In the genomic region with DNA sequence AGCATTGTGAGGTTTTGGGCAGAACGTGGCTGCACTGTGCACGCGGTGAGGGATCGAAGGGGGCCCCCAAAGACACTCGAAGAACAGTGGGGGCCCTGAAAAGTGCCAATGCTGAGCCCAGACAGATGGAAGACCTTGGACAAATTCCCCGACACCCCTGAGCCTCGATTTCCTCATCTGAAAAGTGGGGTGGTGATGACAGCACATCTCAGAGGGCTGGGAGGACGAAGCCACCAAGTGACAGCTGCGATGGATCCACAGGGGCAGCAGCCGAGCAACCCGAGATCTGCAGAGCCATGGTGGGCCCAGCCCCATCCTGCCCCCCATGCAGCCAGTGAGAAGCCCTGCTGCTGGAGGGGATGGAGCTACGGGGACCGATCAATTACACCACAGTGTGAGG, we compare ENCODE assay signal across 17 cellular contexts.
DNase-seq lines count a peak whose midpoint lies in the region; ATAC-seq and TF ChIP-seq lines count a peak whose summit lies in the region.
"Had no signal": no experiment of that assay in that cellular context is flagged by ENCODE, and none has a peak within 500 bp of the region (broad histone marks: within the 10 kb centered on the region; RNA-seq: fewer than 3 reads in every experiment).

No MANE protein-coding gene starts in this region.

- no peak overlapping the region for H3K27ac Mint-ChIP-seq in natural killer cell
- no peak overlapping the region for H3K27ac Mint-ChIP-seq in natural killer cell treated with Interleukin-12 subunit alpha and Interleukin-12 subunit beta and Interleukin-15 and Interleukin-18, amount 100 ng/mL, for 72 hours
- H3K27ac Mint-ChIP-seq in activated CD4-positive, alpha-beta T cell treated with anti-CD3 and anti-CD28 coated beads, Interleukin-2, amount 10 ng/mL, durations not matched to agents 24 days and 14 days, result no peak overlapping the region
- H3K27ac Mint-ChIP-seq: stimulated activated naive B cell treated with anti-CD40 and anti-IgM and Interleukin-4, amounts not matched to agents 10 μg/mL and 1 μg/mL and 100 μg/mL, for 72 hours had no signal

- intact Hi-C loops in natural killer cell (cut with micrococcal nuclease), result no loop called here
- intact Hi-C loops in posterior vena cava (cut with DNase I), result no loop called here
- intact Hi-C loops in activated CD4-positive, alpha-beta T cell treated with anti-CD3 and anti-CD28 coated beads, Interleukin-2, amount 10 ng/mL, durations not matched to agents 24 days and 14 days (cut with micrococcal nuclease), result no loop called here

- no peaks in the 10 kb centered on the region for H3K4me1 Mint-ChIP-seq in natural killer cell
- no peaks in the 10 kb centered on the region for H3K4me1 Mint-ChIP-seq in natural killer cell treated with Interleukin-12 subunit alpha and Interleukin-12 subunit beta and Interleukin-15 and Interleukin-18, amount 100 ng/mL, for 72 hours (ENCODE audit: low read depth in 2 of 2)
- peaks cover 3% of the 10 kb centered on the region for H3K4me1 Mint-ChIP-seq in activated CD4-positive, alpha-beta T cell treated with anti-CD3 and anti-CD28 coated beads, Interleukin-2, amount 10 ng/mL, durations not matched to agents 24 days and 14 days
- H3K4me1 Mint-ChIP-seq: stimulated activated naive B cell treated with anti-CD40 and anti-IgM and Interleukin-4, amounts not matched to agents 10 μg/mL and 1 μg/mL and 100 μg/mL, for 72 hours had no signal

- no peak overlapping the region for H3K4me3 Mint-ChIP-seq in natural killer cell
- no peak overlapping the region for H3K4me3 Mint-ChIP-seq in natural killer cell treated with Interleukin-12 subunit alpha and Interleukin-12 subunit beta and Interleukin-15 and Interleukin-18, amount 100 ng/mL, for 72 hours
- H3K4me3 Mint-ChIP-seq in activated CD4-positive, alpha-beta T cell treated with anti-CD3 and anti-CD28 coated beads, Interleukin-2, amount 10 ng/mL, durations not matched to agents 24 days and 14 days, result no peak overlapping the region
- H3K4me3 Mint-ChIP-seq: stimulated activated naive B cell treated with anti-CD40 and anti-IgM and Interleukin-4, amounts not matched to agents 10 μg/mL and 1 μg/mL and 100 μg/mL, for 72 hours had no signal

- ATAC-seq in natural killer cell, result no peak
- ATAC-seq in natural killer cell treated with Interleukin-12 subunit alpha and Interleukin-12 subunit beta and Interleukin-15 and Interleukin-18, amount 100 ng/mL, for 72 hours, result no peak
- ATAC-seq: gastrocnemius medialis; stimulated activated naive B cell treated with anti-CD40 and anti-IgM and Interleukin-4, amounts not matched to agents 10 μg/mL and 1 μg/mL and 100 μg/mL, for 72 hours had no signal

- peak; percentile 4 for DNase-seq in natural killer cell
- no peak for DNase-seq in natural killer cell treated with Interleukin-12 subunit alpha and Interleukin-12 subunit beta and Interleukin-15 and Interleukin-18, amount 100 ng/mL, for 72 hours (ENCODE audit: low spot score)
- peak; percentile 20 for DNase-seq in left kidney (ENCODE audit: low read depth, low spot score)
- DNase-seq in posterior vena cava (ENCODE audit: low spot score), result peak; percentile 58
- DNase-seq in activated CD4-positive, alpha-beta T cell treated with anti-CD3 and anti-CD28 coated beads, Interleukin-2, amount 10 ng/mL, durations not matched to agents 24 days and 14 days, result no peak
- DNase-seq in midbrain (lab: John Stamatoyannopoulos, UW), result no peak
- no peak for DNase-seq in kidney glomerular epithelial cell (lab: John Stamatoyannopoulos, UW)
- DNase-seq: activated gamma-delta T cell; amniotic stem cell; colonic mucosa; IMR-90; NCI-H1092; NCI-H187 treated with DMSO at 0.1 percent for 48 hours; NCI-H526 treated with DMSO at 0.1 percent for 48 hours; stimulated activated CD4-positive, alpha-beta T cell treated with anti-CD3 and anti-CD28 coated beads, Interleukin-4, amount 100 ng/mL, for 1 hour; stimulated activated naive B cell treated with anti-CD40 and anti-IgM and Interleukin-4, amounts not matched to agents 10 μg/mL and 1 μg/mL and 100 μg/mL, for 72 hours had no signal

- no peaks in the 10 kb centered on the region for H3K36me3 Mint-ChIP-seq in natural killer cell
- no peaks in the 10 kb centered on the region for H3K36me3 Mint-ChIP-seq in natural killer cell treated with Interleukin-12 subunit alpha and Interleukin-12 subunit beta and Interleukin-15 and Interleukin-18, amount 100 ng/mL, for 72 hours
- no peaks in the 10 kb centered on the region for H3K36me3 Mint-ChIP-seq in activated CD4-positive, alpha-beta T cell treated with anti-CD3 and anti-CD28 coated beads, Interleukin-2, amount 10 ng/mL, durations not matched to agents 24 days and 14 days (ENCODE audit: low read depth)

- peaks cover 6 to 7% of the 10 kb centered on the region in 2 donors for H3K27me3 Mint-ChIP-seq in natural killer cell (ENCODE audit: low read depth in 2 of 2)
- H3K27me3 Mint-ChIP-seq in natural killer cell treated with Interleukin-12 subunit alpha and Interleukin-12 subunit beta and Interleukin-15 and Interleukin-18, amount 100 ng/mL, for 72 hours, result peaks cover 0 to 2% of the 10 kb centered on the region in 2 donors
- peaks cover 4% of the 10 kb centered on the region for H3K27me3 Mint-ChIP-seq in activated CD4-positive, alpha-beta T cell treated with anti-CD3 and anti-CD28 coated beads, Interleukin-2, amount 10 ng/mL, durations not matched to agents 24 days and 14 days

- H3K9me3 Mint-ChIP-seq in natural killer cell, result no peaks in the 10 kb centered on the region
- no peaks in the 10 kb centered on the region for H3K9me3 Mint-ChIP-seq in natural killer cell treated with Interleukin-12 subunit alpha and Interleukin-12 subunit beta and Interleukin-15 and Interleukin-18, amount 100 ng/mL, for 72 hours
- H3K9me3 Mint-ChIP-seq in activated CD4-positive, alpha-beta T cell treated with anti-CD3 and anti-CD28 coated beads, Interleukin-2, amount 10 ng/mL, durations not matched to agents 24 days and 14 days, result no peaks in the 10 kb centered on the region

- TF ChIP-seq CTCF in natural killer cell (IDR thresholded peaks at IDR 0.05), result no peak

Comparison
In these comparisons a context has a peak if more than half of its experiments do, and no peak if none do; other contexts are left out.
1. DNase-seq: peak in natural killer cell (single experiment), left kidney (single experiment) and posterior vena cava (single experiment); none in natural killer cell treated with Interleukin-12 subunit alpha and Interleukin-12 subunit beta and Interleukin-15 and Interleukin-18, amount 100 ng/mL, for 72 hours (single experiment), activated CD4-positive, alpha-beta T cell treated with anti-CD3 and anti-CD28 coated beads, Interleukin-2, amount 10 ng/mL, durations not matched to agents 24 days and 14 days (single experiment), midbrain (single experiment) and kidney glomerular epithelial cell (single experiment).